ENCODE assay signal across 12 cellular contexts in the genomic region with DNA sequence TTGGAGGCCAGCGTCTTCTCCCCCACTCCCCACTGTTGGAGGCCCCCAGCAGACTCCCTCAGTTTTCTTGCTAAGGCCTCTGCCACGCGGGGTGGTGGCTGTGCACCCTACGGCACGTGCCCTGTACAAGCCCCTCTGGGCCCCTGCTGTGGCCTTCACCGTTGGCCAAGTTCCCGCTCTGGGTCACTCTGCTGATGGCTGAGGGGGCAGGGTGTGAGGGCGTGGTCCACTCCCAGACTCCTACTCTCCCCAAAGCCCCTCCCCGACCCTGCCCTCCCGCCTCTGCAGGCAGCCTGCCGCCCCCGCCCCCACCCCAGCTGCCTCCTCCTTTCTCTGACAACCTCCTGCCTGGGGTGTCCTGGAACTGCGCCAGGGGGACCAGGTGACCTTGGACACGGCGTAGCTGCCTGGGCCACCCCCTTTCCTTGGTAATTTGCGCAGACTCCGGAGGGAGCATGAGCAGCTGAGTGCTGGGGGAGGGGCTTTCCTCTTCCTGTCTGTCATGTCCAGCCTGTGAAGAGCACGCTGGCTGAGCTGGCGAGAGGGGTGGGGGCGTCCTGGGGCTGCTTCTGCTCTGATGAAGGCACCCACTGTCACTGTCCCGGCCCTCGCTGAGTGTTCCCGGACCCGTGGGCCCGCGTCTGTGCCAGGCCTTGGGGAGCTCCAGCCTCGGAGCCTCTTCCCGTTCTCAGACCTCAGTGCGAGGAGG.
DNase-seq lines count a peak whose midpoint lies in the region; ATAC-seq, FAIRE-seq and TF ChIP-seq lines count a peak whose summit lies in the region.
"Had no signal": no experiment of that assay in that cellular context is flagged by ENCODE, and none has a peak within 500 bp of the region (broad histone marks: within the 10 kb centered on the region; RNA-seq: fewer than 3 reads in every experiment).

No MANE protein-coding gene starts in this region.

- H2BK15ac ChIP-seq in neuronal stem cell (ENCODE audit: low read length) = peak overlapping the region; percentile 92

- peak overlapping the region; percentile 92 for H2AK5ac ChIP-seq in neuronal stem cell (ENCODE audit: low read depth, low read length)

- H3K27ac ChIP-seq in endothelial cell of umbilical vein (ENCODE audit: insufficient read depth, low read depth, low read length) (no peak overlapping the region), neuronal stem cell (replicated peaks; ENCODE audit: low read length) (no peak overlapping the region)
- H3K27ac ChIP-seq: thyroid gland had no signal

- H3K27me3 ChIP-seq in endothelial cell of umbilical vein (ENCODE audit: control insufficient read depth in 2 of 2, insufficient read depth in 2 of 2, low read length in 2 of 2) = no peaks in the 10 kb centered on the region
- H3K27me3 ChIP-seq in neuronal stem cell (ENCODE audit: control insufficient read depth in 3 of 3, insufficient read depth in 3 of 3, low read depth in 1 of 3, low read length in 3 of 3) = peaks cover 0 to 37% (median 0%) of the 10 kb centered on the region in 3 experiments
- H3K27me3 ChIP-seq: Peyer's patch, thyroid gland had no signal

- ATAC-seq in HG03159 (IDR thresholded peaks at IDR 0.05; ENCODE audit: unreplicated experiment) = no peak
- ATAC-seq: activated CD4-positive, CD25-positive, alpha-beta regulatory T cell treated with anti-CD3 and anti-CD28 coated beads, Interleukin-2, amount 50 U/mL, for 24 hours had no signal

- H3K79me2 ChIP-seq in endothelial cell of umbilical vein (ENCODE audit: control insufficient read depth, insufficient read depth, low read length) = no peaks in the 10 kb centered on the region

- H2BK5ac ChIP-seq in neuronal stem cell (ENCODE audit: low read length) = no peak overlapping the region

- peak overlapping the region; percentile 43 for H4K8ac ChIP-seq in neuronal stem cell (ENCODE audit: low read depth, low read length)

- H3K4ac ChIP-seq in neuronal stem cell (ENCODE audit: low read length) = no peak overlapping the region

- H3K23ac ChIP-seq in neuronal stem cell (ENCODE audit: low read depth, low read length, poor library complexity) = peak overlapping the region; percentile 58

- H4K91ac ChIP-seq in neuronal stem cell (ENCODE audit: low read depth, low read length, poor library complexity) = no peak overlapping the region

- peak overlapping the region; percentile 64 for H3K18ac ChIP-seq in neuronal stem cell (ENCODE audit: low read length)

- DNase-seq in DMS153 (lab: John Stamatoyannopoulos, UW) (peak; percentile 67), NCI-H446 (lab: John Stamatoyannopoulos, UW) (peak; percentile 90 to 97), endothelial cell of umbilical vein (ENCODE audit: low read depth, low spot score) (peak; percentile 17), neuronal stem cell (ENCODE audit: low spot score) (no peak), NCI-H2029 treated with DMSO at 0.1 percent for 48 hours (lab: John Stamatoyannopoulos, UW) (no peak), NCI-H2029 (lab: John Stamatoyannopoulos, UW) (no peak), frontal cortex (ENCODE audit: low spot score in 2 of 2) (no peak)
- DNase-seq: activated naive CD4-positive, alpha-beta T cell treated with anti-CD3 and anti-CD28 coated beads, Interleukin-2, amount 10 ng/mL, durations not matched to agents 7 days and 5 days had no signal

- TF ChIP-seq POLR2A in endothelial cell of umbilical vein (IDR thresholded peaks at IDR 0.05; ENCODE audit: low read depth, low read length) = no peak

- peak overlapping the region; percentile 41 for H2BK12ac ChIP-seq in neuronal stem cell (ENCODE audit: low read length)

- dilution Hi-C loops in endothelial cell of umbilical vein (cut with MboI; ENCODE audit: extremely low pct_ligation_motif_present, low sequenced_read_pairs) = no loop called here

- H3K14ac ChIP-seq in neuronal stem cell (ENCODE audit: low read length) = peak overlapping the region; percentile 89

- H3K9me1 ChIP-seq in endothelial cell of umbilical vein (replicated peaks; ENCODE audit: control insufficient read depth, extremely low read depth, insufficient read depth, low read length) = no peaks in the 10 kb centered on the region

- no peaks in the 10 kb centered on the region for H4K20me1 ChIP-seq in endothelial cell of umbilical vein (replicated peaks; ENCODE audit: control insufficient read depth, extremely low read depth, insufficient read depth, low read length)

- H3K36me3 ChIP-seq in endothelial cell of umbilical vein (ENCODE audit: control insufficient read depth in 2 of 2, extremely low read depth in 1 of 2, insufficient read depth in 2 of 2, low read length in 2 of 2) (no peaks in the 10 kb centered on the region), neuronal stem cell (replicated peaks in 1 of 2; ENCODE audit: control insufficient read depth in 2 of 2, insufficient read depth in 2 of 2, low read length in 2 of 2) (no peaks in the 10 kb centered on the region)
- H3K36me3 ChIP-seq: Peyer's patch, thyroid gland had no signal

- H3K9ac ChIP-seq in endothelial cell of umbilical vein (replicated peaks; ENCODE audit: extremely low read depth, insufficient read depth, low read length) (no peak overlapping the region), neuronal stem cell (ENCODE audit: low read depth, low read length, poor library complexity) (no peak overlapping the region)

- H2AFZ ChIP-seq in endothelial cell of umbilical vein (ENCODE audit: low read depth, low read length) (peak overlapping the region; percentile 11), neuronal stem cell (ENCODE audit: low read length) (peak overlapping the region; percentile 69)

- no peak for FAIRE-seq in endothelial cell of umbilical vein (lab: Jason Lieb, UNC)
- FAIRE-seq in frontal cortex (lab: Jason Lieb, UNC) = no peak

- no TSS peak for BruUV-seq in endothelial cell of umbilical vein (replicated peaks; lab: Mats Ljungman, UMichigan)

- no peaks in the 10 kb centered on the region for H3K9me3 ChIP-seq in endothelial cell of umbilical vein (replicated peaks; ENCODE audit: control insufficient read depth, insufficient read depth, low read length)
- no peaks in the 10 kb centered on the region for H3K9me3 ChIP-seq in neuronal stem cell (replicated peaks in 1 of 2; ENCODE audit: control insufficient read depth in 2 of 2, insufficient read depth in 1 of 2, low read depth in 1 of 2, low read length in 2 of 2)
- H3K9me3 ChIP-seq: thyroid gland had no signal

- H3K4me3 ChIP-seq in endothelial cell of umbilical vein (replicated peaks in 1 of 3; ENCODE audit: insufficient read depth in 1 of 3, low read depth in 1 of 3, low read length in 3 of 3) (no peak overlapping the region), neuronal stem cell (ENCODE audit: low read length in 2 of 2) (no peak overlapping the region)
- H3K4me3 ChIP-seq: thyroid gland had no signal

- no peak for TF ChIP-seq CTCF in endothelial cell of umbilical vein (IDR thresholded peaks at IDR 0.05; ENCODE audit: extremely low read depth in 1 of 2, insufficient read depth in 1 of 2, low read depth in 1 of 2, low read length in 2 of 2)

- no peak overlapping the region for H2BK120ac ChIP-seq in neuronal stem cell (ENCODE audit: low read depth, low read length)

- no peaks in the 10 kb centered on the region for H3K4me1 ChIP-seq in endothelial cell of umbilical vein (ENCODE audit: control insufficient read depth, extremely low read depth, insufficient read depth, low read length)
- peaks cover 5 to 12% of the 10 kb centered on the region in 2 donors for H3K4me1 ChIP-seq in neuronal stem cell (ENCODE audit: control insufficient read depth in 2 of 2, insufficient read depth in 1 of 2, low read depth in 1 of 2, low read length in 2 of 2)
- H3K4me1 ChIP-seq: thyroid gland had no signal

- POLR2A ChIA-PET in endothelial cell of umbilical vein (lab: Charles Lee) = no interaction called here

- CTCF ChIA-PET in endothelial cell of umbilical vein (lab: Charles Lee) = interaction anchor here (0.7 to 4.2 kb wide), 6 partner anchors 9 to 341 kb away, joined by 3 to 32 read pairs (median 4); no protein-coding TSS in a partner anchor

- H3K4me2 ChIP-seq in endothelial cell of umbilical vein (ENCODE audit: insufficient read depth, low read length) = no peak overlapping the region
- no peak overlapping the region for H3K4me2 ChIP-seq in neuronal stem cell (ENCODE audit: insufficient read depth, low read length, poor library complexity, severe bottlenecking)

- no CpG with 5 or more reads among the region's 29 CpGs for whole genome bisulfite sequencing in neuronal stem cell (ENCODE audit: extremely low coverage in 2 of 2, insufficient read length in 2 of 2, insufficient replicate concordance in 1 of 2), 2 donors

- no peaks in the 10 kb centered on the region for H3K79me1 ChIP-seq in neuronal stem cell (ENCODE audit: low read depth, low read length)

- intact Hi-C loops in endothelial cell of umbilical vein (cut with micrococcal nuclease) = loop anchor here (5.0 kb wide), 2 partner anchors 36 to 146 kb away; no protein-coding TSS in a partner anchor

TF ChIP-seq in endothelial cell of umbilical vein, 7 proteins besides CTCF, POLR2A, EP300 and RAD21:
- no peak for TF ChIP-seq GATA2 (IDR thresholded peaks at IDR 0.05; ENCODE audit: insufficient read depth, insufficient read length, low read depth, low read length)
- no peak for TF ChIP-seq FOS (IDR thresholded peaks at IDR 0.05; ENCODE audit: borderline replicate concordance, insufficient read depth, low read length)
- TF ChIP-seq, protein P1, sequence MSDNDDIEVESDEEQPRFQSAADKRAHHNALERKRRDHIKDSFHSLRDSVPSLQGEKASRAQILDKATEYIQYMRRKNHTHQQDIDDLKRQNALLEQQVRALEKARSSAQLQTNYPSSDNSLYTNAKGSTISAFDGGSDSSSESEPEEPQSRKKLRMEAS (IDR thresholded peaks at IDR 0.05; ENCODE audit: insufficient read depth, insufficient read length) = no peak
- TF ChIP-seq MYC (IDR thresholded peaks at IDR 0.05; ENCODE audit: low read depth, low read length) = no peak
- TF ChIP-seq JUN (IDR thresholded peaks at IDR 0.05; ENCODE audit: borderline replicate concordance, insufficient read depth, insufficient read length, low read depth) = no peak
- TF ChIP-seq EZH2 (IDR thresholded peaks at IDR 0.05; ENCODE audit: borderline replicate concordance, low read depth, low read length, severe bottlenecking) = no peak
- TF ChIP-seq POLR2AphosphoS5 (IDR thresholded peaks at IDR 0.05; ENCODE audit: insufficient read depth, low read depth, low read length) = no peak
TF ChIP-seq in endothelial cell of umbilical vein: peak in this region for 0.

Comparison
In these comparisons a context has a peak if more than half of its experiments do, and no peak if none do; other contexts are left out.
1. DNase-seq: peak in DMS153 (single experiment), NCI-H446 (2 of 2) and endothelial cell of umbilical vein (single experiment); none in neuronal stem cell (single experiment), NCI-H2029 treated with DMSO at 0.1 percent for 48 hours (single experiment), NCI-H2029 (single experiment) and frontal cortex (0 of 2).